In the genomic region with DNA sequence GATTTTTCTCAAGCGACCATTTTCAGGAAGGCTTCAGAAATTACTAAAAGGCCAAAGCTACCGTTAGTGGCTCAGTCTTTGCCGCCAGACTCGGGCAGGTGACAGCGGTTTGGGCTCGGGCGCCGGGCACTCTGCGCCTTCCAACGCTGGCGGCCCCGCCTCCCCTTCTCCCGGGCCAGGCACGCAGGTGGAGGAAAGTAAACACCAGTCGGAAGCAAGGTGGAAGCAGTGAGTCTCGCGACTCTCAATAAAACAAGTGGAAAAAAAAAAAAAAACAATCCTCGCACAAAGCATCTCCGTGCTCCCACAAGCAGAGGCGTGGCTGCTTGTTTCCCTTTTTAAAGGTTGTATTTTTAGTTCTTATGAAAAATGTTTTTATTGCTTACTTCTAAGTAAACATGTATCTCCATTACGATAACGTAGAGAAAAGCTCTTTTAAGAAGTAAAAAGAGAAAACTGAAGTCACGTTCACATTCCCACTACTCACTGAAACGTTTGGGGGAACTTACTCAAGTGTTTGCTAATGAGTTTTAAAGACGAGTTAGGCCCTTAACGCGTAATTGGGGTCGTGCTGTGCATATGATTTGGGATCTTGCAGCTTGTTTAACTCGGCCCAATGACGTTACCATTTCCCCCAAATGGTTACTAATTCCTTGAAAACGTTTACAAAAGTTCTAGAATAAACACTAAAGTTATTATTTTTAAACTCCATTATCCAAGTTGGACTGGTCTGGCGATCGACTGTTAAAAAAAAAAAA, we compare ENCODE assay signal across 8 cellular contexts. TPM values are rescaled to one million over a fixed set of nuclear protein-coding genes. Genes with fewer than 3 reads are reported as not detected.
DNase-seq lines count a peak whose midpoint lies in the region; ATAC-seq and TF ChIP-seq lines count a peak whose summit lies in the region.

No MANE protein-coding gene starts in this region.

- 1 to 2% methylated on average over 33 of the region's 33 CpGs for WGBS in thyroid gland, 2 donors

- TF ChIP-seq CTCF in GM10266 (IDR thresholded peaks at IDR 0.05; ENCODE audit: control insufficient read depth, insufficient read depth, low read depth, missing control alignments) (no peak), endothelial cell (IDR thresholded peaks at IDR 0.05; ENCODE audit: unreplicated experiment) (no peak), thyroid gland (IDR thresholded peaks at IDR 0.05) (peak in 2 of 6 experiments; percentile 21 to 33), omental fat pad (IDR thresholded peaks at IDR 0.05) (no peak)

- peak overlapping the region; percentile 85 for H3K27ac Mint-ChIP-seq in activated CD4-positive, alpha-beta T cell treated with anti-CD3 and anti-CD28 coated beads for 36 hours
- H3K27ac Mint-ChIP-seq in endothelial cell (ENCODE audit: unreplicated experiment): peak overlapping the region; percentile 39

- peak in 1 of 2 donors; percentile 56 for TF ChIP-seq POLR2A in thyroid gland (IDR thresholded peaks at IDR 0.05)

- H3K9me3 ChIP-seq in thyroid gland: no peaks in the 10 kb centered on the region

- H3K27ac ChIP-seq in thyroid gland: peak overlapping the region; percentile 76 to 97 (median 85)

- H3K4me1 Mint-ChIP-seq in activated CD4-positive, alpha-beta T cell treated with anti-CD3 and anti-CD28 coated beads for 36 hours: peaks cover 69% of the 10 kb centered on the region
- peaks cover 34% of the 10 kb centered on the region for H3K4me1 Mint-ChIP-seq in endothelial cell (ENCODE audit: unreplicated experiment)

- H3K9me3 Mint-ChIP-seq in activated CD4-positive, alpha-beta T cell treated with anti-CD3 and anti-CD28 coated beads for 36 hours (ENCODE audit: low read depth): no peaks in the 10 kb centered on the region
- no peaks in the 10 kb centered on the region for H3K9me3 Mint-ChIP-seq in endothelial cell (ENCODE audit: unreplicated experiment)

- peak; percentile 10 for ATAC-seq in activated CD4-positive, alpha-beta T cell treated with anti-CD3 and anti-CD28 coated beads for 36 hours
- no peak for ATAC-seq in GM18858 (IDR thresholded peaks at IDR 0.05; ENCODE audit: unreplicated experiment)
- ATAC-seq in omental fat pad (ENCODE audit: low FRiP score): no peak

- no peaks in the 10 kb centered on the region for H3K36me3 ChIP-seq in thyroid gland

- H3K4me3 ChIP-seq in thyroid gland (replicated peaks in 1 of 3): peak overlapping the region; percentile 15 to 45 (median 26)

- CTCF ChIA-PET in activated CD4-positive, alpha-beta T cell treated with anti-CD3 and anti-CD28 coated beads for 36 hours (lab: Charles Lee): interaction anchor here (0.6 to 1.6 kb wide), 4 partner anchors 24 to 395 kb away, joined by 3 to 4 read pairs (median 4); no protein-coding TSS in a partner anchor

- peaks cover 2% of the 10 kb centered on the region for H3K27me3 Mint-ChIP-seq in activated CD4-positive, alpha-beta T cell treated with anti-CD3 and anti-CD28 coated beads for 36 hours
- H3K27me3 Mint-ChIP-seq in endothelial cell (ENCODE audit: unreplicated experiment): no peaks in the 10 kb centered on the region

- POLR2A ChIA-PET in activated CD4-positive, alpha-beta T cell treated with anti-CD3 and anti-CD28 coated beads for 36 hours (lab: Charles Lee): interaction anchor here (0.6 to 2.1 kb wide), 6 partner anchors 25 to 1429 kb away, joined by 3 to 9 read pairs (median 4); a partner anchor contains a TSS

- DNase-seq in GM10266 (ENCODE audit: extremely low spot score): peak; percentile 30
- peak; percentile 73 for DNase-seq in NCI-H1105 treated with DMSO at 0.1 percent for 48 hours (lab: John Stamatoyannopoulos, UW)
- DNase-seq in activated CD4-positive, alpha-beta T cell treated with anti-CD3 and anti-CD28 coated beads for 36 hours: peak; percentile 76
- DNase-seq in endothelial cell (ENCODE audit: low spot score): peak; percentile 10
- peak; percentile 59 for DNase-seq in mucosa of gallbladder (ENCODE audit: low spot score)
- peak; percentile 89 to 92 for DNase-seq in thyroid gland
- no peak for DNase-seq in omental fat pad (ENCODE audit: low spot score)

- no peaks in the 10 kb centered on the region for H3K27me3 ChIP-seq in thyroid gland

- intact Hi-C loops in activated CD4-positive, alpha-beta T cell treated with anti-CD3 and anti-CD28 coated beads for 36 hours (cut with DNase I, micrococcal nuclease): loop anchor here in 1 of 2 experiments (1.0 to 2.0 kb wide), 3 partner anchors 139 to 942 kb away; no protein-coding TSS in a partner anchor
- intact Hi-C loops in thyroid gland (cut with DNase I): no loop called here

- peak overlapping the region; percentile 82 for H3K4me3 Mint-ChIP-seq in activated CD4-positive, alpha-beta T cell treated with anti-CD3 and anti-CD28 coated beads for 36 hours
- H3K4me3 Mint-ChIP-seq in endothelial cell (ENCODE audit: unreplicated experiment): peak overlapping the region; percentile 94

- H3K4me1 ChIP-seq in thyroid gland: peaks cover 13 to 61% of the 10 kb centered on the region in 2 donors

- peaks cover 17% of the 10 kb centered on the region for H3K36me3 Mint-ChIP-seq in activated CD4-positive, alpha-beta T cell treated with anti-CD3 and anti-CD28 coated beads for 36 hours (ENCODE audit: low read depth)
- H3K36me3 Mint-ChIP-seq in endothelial cell (ENCODE audit: low read depth, unreplicated experiment): no peaks in the 10 kb centered on the region

RNA-seq across cellular contexts. Expression of a gene that starts 0.9 kb away (rescaled TPM):
- total RNA-seq in activated CD4-positive, alpha-beta T cell treated with anti-CD3 and anti-CD28 coated beads for 36 hours: 10 to 100 TPM; 86.9 to 92.1 TPM
- total RNA-seq in endothelial cell (ENCODE audit: unreplicated experiment) (40.7 TPM), mucosa of gallbladder (15.4 TPM), thyroid gland (10 to 100 TPM; 23.7 to 56.2 (median 26.0) TPM), omental fat pad (10 to 100 TPM in 2 of 4 donors, 1 to 10 TPM in 2; 8.2 to 20.0 (median 10.6) TPM)
